Comparison of ENCODE assay signal across 8 cellular contexts in the genomic region with DNA sequence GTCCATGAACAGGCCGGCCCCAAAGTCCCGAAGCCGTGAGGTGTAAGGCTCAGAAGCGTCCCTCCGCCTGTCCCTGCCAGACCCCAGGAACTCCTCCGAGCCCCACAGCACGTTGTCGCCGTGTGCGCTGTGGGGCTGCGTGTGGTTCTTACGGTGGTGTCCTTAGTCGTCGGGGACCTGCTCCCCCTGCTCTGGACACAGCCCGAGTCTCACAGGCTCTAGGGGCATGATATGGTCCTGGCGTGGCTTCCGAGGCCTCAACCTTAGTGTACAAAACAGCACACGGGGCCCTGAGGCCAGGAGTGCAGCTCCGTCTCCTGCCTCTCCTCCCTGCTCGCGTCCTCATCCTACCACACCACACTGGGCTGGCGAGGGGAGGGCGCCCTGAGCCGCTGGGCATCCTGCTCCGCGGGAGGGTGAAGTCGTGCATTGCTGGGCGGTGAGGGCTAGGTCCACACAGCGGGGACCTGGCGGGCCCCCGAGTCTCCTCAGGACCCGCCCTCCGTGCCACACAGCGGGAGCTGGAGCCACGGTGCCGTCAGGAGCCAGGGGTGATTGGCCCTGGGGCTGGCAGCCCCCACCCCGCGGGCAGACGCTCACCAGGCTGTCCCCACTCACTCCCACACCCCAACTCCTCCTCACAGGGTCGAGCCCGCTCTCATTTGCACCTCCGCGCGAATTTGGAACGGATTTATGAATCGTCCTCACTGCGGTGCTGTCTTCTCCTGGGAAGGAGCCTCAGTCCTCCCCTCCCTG. TPM values are rescaled to one million over a fixed set of nuclear protein-coding genes. Genes with fewer than 3 reads are reported as not detected.
DNase-seq lines count a peak whose midpoint lies in the region; ATAC-seq, FAIRE-seq and TF ChIP-seq lines count a peak whose summit lies in the region.

No MANE protein-coding gene starts in this region.

- no peaks in the 10 kb centered on the region for H3K36me3 Mint-ChIP-seq in neural progenitor cell

- peaks cover 18% of the 10 kb centered on the region for H3K4me1 Mint-ChIP-seq in neural progenitor cell

- H3F3A ChIP-seq in neural progenitor cell (ENCODE audit: low read depth) = peaks cover 37% of the 10 kb centered on the region

- no peak for ATAC-seq in DND-41 (ENCODE audit: insufficient read depth, low read depth)

- H3K27me3 ChIP-seq in DND-41 (ENCODE audit: insufficient read depth, low read length, poor library complexity) (no peaks in the 10 kb centered on the region), ectodermal cell (ENCODE audit: control insufficient read depth, insufficient read depth, low read length, poor library complexity, severe bottlenecking) (peaks cover 17% of the 10 kb centered on the region), neural progenitor cell (peaks cover 17% of the 10 kb centered on the region)

- 30 to 31% methylated on average over 47 of the region's 47 CpGs for WGBS in ectodermal cell, 2 experiments

- no peak overlapping the region for H3K27ac Mint-ChIP-seq in neural progenitor cell

- peak overlapping the region; percentile 60 to 75; a peak in 3 of 4 replicates for H3K4me3 ChIP-seq in DND-41 (ENCODE audit: low read depth in 1 of 2, low read length in 2 of 2)
- peak overlapping the region; percentile 62 for H3K4me3 ChIP-seq in NB4 (ENCODE audit: low read depth, low read length)
- peak overlapping the region; percentile 67 for H3K4me3 ChIP-seq in ectodermal cell (ENCODE audit: insufficient read depth, low read depth, low read length)
- peak overlapping the region; percentile 56 for H3K4me3 ChIP-seq in neural progenitor cell

- DNase-seq in DND-41 (no peak), NB4 (ENCODE audit: low read depth) (peak; percentile 36), neural progenitor cell (ENCODE audit: low spot score) (no peak), mucosa of gallbladder (ENCODE audit: low spot score) (no peak), frontal cortex (ENCODE audit: low spot score in 2 of 2) (no peak), Ammon's horn (ENCODE audit: low spot score) (no peak), NCI-H2029 (lab: John Stamatoyannopoulos, UW) (no peak)

- H3K36me3 ChIP-seq in DND-41 (ENCODE audit: insufficient read depth, low read length) (peaks cover 2% of the 10 kb centered on the region; the same call in 1 of the 2 replicates), ectodermal cell (ENCODE audit: control insufficient read depth, insufficient read depth, low read length) (no peaks in the 10 kb centered on the region), neural progenitor cell (no peaks in the 10 kb centered on the region)

- H3K9me3 ChIP-seq in DND-41 (ENCODE audit: insufficient read depth, low read length, severe bottlenecking) (no peaks in the 10 kb centered on the region), ectodermal cell (ENCODE audit: control insufficient read depth, low read length) (no peaks in the 10 kb centered on the region), neural progenitor cell (ENCODE audit: low read depth) (no peaks in the 10 kb centered on the region)

- peak overlapping the region; percentile 81 for H3K4me3 Mint-ChIP-seq in neural progenitor cell

- H3K4me2 ChIP-seq in DND-41 (ENCODE audit: insufficient read depth, low read length) (peak overlapping the region; percentile 90), neural progenitor cell (peak overlapping the region; percentile 81)

- no peak for TF ChIP-seq POLR2A in NB4 (IDR thresholded peaks at IDR 0.05; ENCODE audit: extremely low read depth, insufficient read length)

- TF ChIP-seq CTCF in DND-41 (IDR thresholded peaks at IDR 0.05; ENCODE audit: borderline replicate concordance, extremely low read depth, low read length, poor library complexity, severe bottlenecking) (no peak), NB4 (IDR thresholded peaks at IDR 0.05; ENCODE audit: low read depth, low read length) (no peak), neural progenitor cell (IDR thresholded peaks at IDR 0.05) (no peak)

- H3K79me2 ChIP-seq in DND-41 (ENCODE audit: insufficient read depth, low read length) = peaks cover 38% of the 10 kb centered on the region
- H3K79me2 ChIP-seq in neural progenitor cell (ENCODE audit: low read depth) = peaks cover 35% of the 10 kb centered on the region

- H4K20me1 ChIP-seq in DND-41 (ENCODE audit: insufficient read depth, low read length) (peaks cover 30% of the 10 kb centered on the region), neural progenitor cell (ENCODE audit: low read depth) (peaks cover 46% of the 10 kb centered on the region)

- peak overlapping the region; percentile 97 for H2AFZ ChIP-seq in DND-41 (ENCODE audit: low read depth, low read length)
- no peak overlapping the region for H2AFZ ChIP-seq in neural progenitor cell (replicated peaks)

- peaks cover 45% of the 10 kb centered on the region for H3K4me1 ChIP-seq in DND-41 (ENCODE audit: insufficient read depth, low read length)
- peaks cover 28% of the 10 kb centered on the region for H3K4me1 ChIP-seq in ectodermal cell (ENCODE audit: control insufficient read depth, insufficient read depth, low read length)
- H3K4me1 ChIP-seq in neural progenitor cell = peaks cover 24% of the 10 kb centered on the region

- no peak for FAIRE-seq in frontal cortex (lab: Jason Lieb, UNC)

- H3K27me3 Mint-ChIP-seq in neural progenitor cell (ENCODE audit: insufficient read depth, low read depth) = peaks cover 2% of the 10 kb centered on the region

- H3K27ac ChIP-seq in DND-41 (ENCODE audit: low read length) (no peak overlapping the region), ectodermal cell (ENCODE audit: insufficient read depth, low read depth, low read length, poor library complexity, severe bottlenecking) (no peak overlapping the region), neural progenitor cell (no peak overlapping the region)

- H3K9me3 Mint-ChIP-seq in neural progenitor cell = no peaks in the 10 kb centered on the region

- peak overlapping the region; percentile 88 for H3K9ac ChIP-seq in DND-41 (ENCODE audit: low read depth, low read length)
- no peak overlapping the region for H3K9ac ChIP-seq in neural progenitor cell

RNA-seq across cellular contexts. Expression of a gene that starts 1.1 kb away (rescaled TPM):
- 19.5 TPM for polyA plus RNA-seq in ectodermal cell (2013, experiment 1 of 4)
- 16.7 TPM for polyA plus RNA-seq in ectodermal cell (2013, experiment 2 of 4)
- polyA plus RNA-seq in ectodermal cell (2013, experiment 3 of 4) = 12.0 TPM
- 12.7 TPM for polyA plus RNA-seq in ectodermal cell (2013, experiment 4 of 4)
- 8.1 and 12.9 TPM in 2 replicates for total RNA-seq in neural progenitor cell (ENCODE audit: low replicate concordance)
- total RNA-seq in mucosa of gallbladder = 31.6 TPM
- total RNA-seq in frontal cortex = 13.9 TPM

RNA-seq across cellular contexts. Expression of a gene that starts 8.4 kb away (rescaled TPM):
- 87.0 TPM for polyA plus RNA-seq in ectodermal cell (2013, experiment 1 of 4)
- 77.7 TPM for polyA plus RNA-seq in ectodermal cell (2013, experiment 2 of 4)
- 65.9 TPM for polyA plus RNA-seq in ectodermal cell (2013, experiment 3 of 4)
- 71.9 TPM for polyA plus RNA-seq in ectodermal cell (2013, experiment 4 of 4)
- total RNA-seq in neural progenitor cell (ENCODE audit: low replicate concordance) (32.6 and 72.2 TPM in 2 replicates), mucosa of gallbladder (12.6 TPM), frontal cortex (15.9 TPM)

RNA-seq across cellular contexts. Expression of a gene that starts 10.7 kb away (rescaled TPM):
- 16.9 TPM for polyA plus RNA-seq in ectodermal cell (2013, experiment 1 of 4)
- 17.6 TPM for polyA plus RNA-seq in ectodermal cell (2013, experiment 2 of 4)
- polyA plus RNA-seq in ectodermal cell (2013, experiment 3 of 4) = 14.1 TPM
- 19.3 TPM for polyA plus RNA-seq in ectodermal cell (2013, experiment 4 of 4)
- total RNA-seq in neural progenitor cell (ENCODE audit: low replicate concordance) = 5.1 and 15.2 TPM in 2 replicates
- total RNA-seq in mucosa of gallbladder = 58.1 TPM
- 8.6 TPM for total RNA-seq in frontal cortex

RNA-seq across cellular contexts. Expression of a gene that starts 17.5 kb away (rescaled TPM):
- polyA plus RNA-seq in ectodermal cell (2013, experiment 1 of 4) = 12.8 TPM
- polyA plus RNA-seq in ectodermal cell (2013, experiment 2 of 4) = 14.9 TPM
- polyA plus RNA-seq in ectodermal cell (2013, experiment 3 of 4) = 9.1 TPM
- polyA plus RNA-seq in ectodermal cell (2013, experiment 4 of 4) = 10.1 TPM
- total RNA-seq in neural progenitor cell (ENCODE audit: low replicate concordance) = 6.8 and 17.0 TPM in 2 replicates
- total RNA-seq in mucosa of gallbladder = 66.0 TPM
- total RNA-seq in frontal cortex = 28.9 TPM

RNA-seq across cellular contexts. Expression of a gene that starts 18.4 kb away (rescaled TPM):
- not detected for polyA plus RNA-seq in ectodermal cell (2013, experiment 1 of 4)
- 0.12 TPM for polyA plus RNA-seq in ectodermal cell (2013, experiment 2 of 4)
- 0.21 TPM for polyA plus RNA-seq in ectodermal cell (2013, experiment 3 of 4)
- polyA plus RNA-seq in ectodermal cell (2013, experiment 4 of 4) = 0.20 TPM
- 0.11 TPM in 1 of 2 replicates, not detected in the other for total RNA-seq in neural progenitor cell (ENCODE audit: low replicate concordance)
- not detected for total RNA-seq in mucosa of gallbladder
- 0.41 TPM for total RNA-seq in frontal cortex
